Comparison of ENCODE assay signal across 1 cellular context in the genomic region with DNA sequence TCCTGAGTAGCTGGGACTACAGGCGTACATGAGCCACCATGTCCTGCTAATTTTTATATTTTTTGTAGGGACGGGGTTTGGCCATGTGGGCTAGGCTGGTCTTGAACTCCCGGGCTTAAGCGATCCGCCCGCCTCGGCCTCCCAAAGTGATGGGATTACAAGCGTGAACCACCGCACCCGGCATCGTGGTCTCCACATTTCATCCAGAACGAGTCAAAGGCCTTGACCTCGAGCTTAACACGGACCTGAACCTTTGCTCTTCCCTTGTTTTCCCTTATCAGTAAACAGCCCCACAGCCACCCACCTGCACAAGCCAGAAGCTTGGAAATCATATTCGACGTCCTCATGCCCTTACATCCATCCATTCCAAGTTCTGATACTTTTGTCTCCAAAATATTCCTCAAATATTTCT.
TF ChIP-seq lines count a peak whose summit lies in the region.

No MANE protein-coding gene starts in this region.

TF ChIP-seq in HepG2, 621 proteins besides CTCF, POLR2A, EP300 and RAD21 (continued from another document and continues in another):
- TF ChIP-seq, protein P1, sequence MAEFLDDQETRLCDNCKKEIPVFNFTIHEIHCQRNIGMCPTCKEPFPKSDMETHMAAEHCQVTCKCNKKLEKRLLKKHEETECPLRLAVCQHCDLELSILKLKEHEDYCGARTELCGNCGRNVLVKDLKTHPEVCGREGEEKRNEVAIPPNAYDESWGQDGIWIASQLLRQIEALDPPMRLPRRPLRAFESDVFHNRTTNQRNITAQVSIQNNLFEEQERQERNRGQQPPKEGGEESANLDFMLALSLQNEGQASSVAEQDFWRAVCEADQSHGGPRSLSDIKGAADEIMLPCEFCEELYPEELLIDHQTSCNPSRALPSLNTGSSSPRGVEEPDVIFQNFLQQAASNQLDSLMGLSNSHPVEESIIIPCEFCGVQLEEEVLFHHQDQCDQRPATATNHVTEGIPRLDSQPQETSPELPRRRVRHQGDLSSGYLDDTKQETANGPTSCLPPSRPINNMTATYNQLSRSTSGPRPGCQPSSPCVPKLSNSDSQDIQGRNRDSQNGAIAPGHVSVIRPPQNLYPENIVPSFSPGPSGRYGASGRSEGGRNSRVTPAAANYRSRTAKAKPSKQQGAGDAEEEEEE (CRISPR knock-in tag; IDR thresholded peaks at IDR 0.05; ENCODE audit: borderline replicate concordance): peak; percentile 92; the same call in 1 of the 2 replicates
- TF ChIP-seq POLR2AphosphoS2 (IDR thresholded peaks at IDR 0.05; ENCODE audit: low read depth, low read length): no peak
- TF ChIP-seq SYNCRIP (IDR thresholded peaks at IDR 0.05; ENCODE audit: insufficient read depth, low read depth, low read length): no peak
- 0 out of 2 replicates have a peak, but pooled peaks have one; percentile 51 for TF ChIP-seq REL (CRISPR knock-in tag; conservative IDR thresholded peaks at IDR 0.05)
- TF ChIP-seq SUZ12 (IDR thresholded peaks at IDR 0.05; ENCODE audit: low read depth, low read length): no peak
- TF ChIP-seq ZNF704 (CRISPR knock-in tag; IDR thresholded peaks at IDR 0.05; ENCODE audit: borderline replicate concordance): no peak
- peak; percentile 23; the same call in 1 of the 2 replicates for TF ChIP-seq ZNF543 (CRISPR knock-in tag; IDR thresholded peaks at IDR 0.05)
- TF ChIP-seq ZNF12 (CRISPR knock-in tag; IDR thresholded peaks at IDR 0.05): 0 out of 2 replicates have a peak, but pooled peaks have one; percentile 18
- 0 out of 2 replicates have a peak, but pooled peaks have one; percentile 5 for TF ChIP-seq SIN3A (IDR thresholded peaks at IDR 0.05; ENCODE audit: borderline replicate concordance, low read depth, low read length)
- peak; percentile 80 for TF ChIP-seq MEF2D (CRISPR knock-in tag; IDR thresholded peaks at IDR 0.05)
- 0 out of 2 replicates have a peak, but pooled peaks have one; percentile 67 for TF ChIP-seq ZNF564 (CRISPR knock-in tag; IDR thresholded peaks at IDR 0.05)
- TF ChIP-seq, protein P2, sequence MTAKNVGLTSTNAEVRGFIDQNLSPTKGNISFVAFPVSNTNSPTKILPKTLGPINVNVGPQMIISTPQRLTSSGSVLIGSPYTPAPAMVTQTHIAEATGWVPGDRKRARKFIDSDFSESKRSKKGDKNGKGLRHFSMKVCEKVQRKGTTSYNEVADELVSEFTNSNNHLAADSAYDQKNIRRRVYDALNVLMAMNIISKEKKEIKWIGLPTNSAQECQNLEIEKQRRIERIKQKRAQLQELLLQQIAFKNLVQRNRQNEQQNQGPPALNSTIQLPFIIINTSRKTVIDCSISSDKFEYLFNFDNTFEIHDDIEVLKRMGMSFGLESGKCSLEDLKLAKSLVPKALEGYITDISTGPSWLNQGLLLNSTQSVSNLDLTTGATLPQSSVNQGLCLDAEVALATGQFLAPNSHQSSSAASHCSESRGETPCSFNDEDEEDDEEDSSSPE (CRISPR knock-in tag; IDR thresholded peaks at IDR 0.05): peak; percentile 77
- no peak for TF ChIP-seq GPN1 (CRISPR knock-in tag; IDR thresholded peaks at IDR 0.05; ENCODE audit: borderline replicate concordance)
- TF ChIP-seq ZSCAN12 (CRISPR knock-in tag; IDR thresholded peaks at IDR 0.05): peak; percentile 31; the same call in 1 of the 2 replicates
- peak; percentile 71 for TF ChIP-seq ZNF256 (CRISPR knock-in tag; conservative IDR thresholded peaks at IDR 0.05)
- TF ChIP-seq PPARG (CRISPR knock-in tag; conservative IDR thresholded peaks at IDR 0.05): peak; percentile 80
- TF ChIP-seq THAP11 (CRISPR knock-in tag; IDR thresholded peaks at IDR 0.05): peak; percentile 82
- 0 out of 2 replicates have a peak, but pooled peaks have one; percentile 66 for TF ChIP-seq HBP1 (CRISPR knock-in tag; IDR thresholded peaks at IDR 0.05; ENCODE audit: low read depth)
- peak; percentile 42; the same call in 1 of the 2 replicates for TF ChIP-seq ZNF547 (CRISPR knock-in tag; IDR thresholded peaks at IDR 0.05)
- TF ChIP-seq ELK4 (CRISPR knock-in tag; IDR thresholded peaks at IDR 0.05; ENCODE audit: borderline replicate concordance): no peak
- peak; percentile 34; the same call in 1 of the 2 replicates for TF ChIP-seq HMG20B (CRISPR knock-in tag; conservative IDR thresholded peaks at IDR 0.05)
- TF ChIP-seq, protein P3, sequence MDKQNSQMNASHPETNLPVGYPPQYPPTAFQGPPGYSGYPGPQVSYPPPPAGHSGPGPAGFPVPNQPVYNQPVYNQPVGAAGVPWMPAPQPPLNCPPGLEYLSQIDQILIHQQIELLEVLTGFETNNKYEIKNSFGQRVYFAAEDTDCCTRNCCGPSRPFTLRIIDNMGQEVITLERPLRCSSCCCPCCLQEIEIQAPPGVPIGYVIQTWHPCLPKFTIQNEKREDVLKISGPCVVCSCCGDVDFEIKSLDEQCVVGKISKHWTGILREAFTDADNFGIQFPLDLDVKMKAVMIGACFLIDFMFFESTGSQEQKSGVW (CRISPR knock-in tag; IDR thresholded peaks at IDR 0.05; ENCODE audit: borderline replicate concordance): no peak
- TF ChIP-seq SETDB1 (CRISPR knock-in tag; IDR thresholded peaks at IDR 0.05; ENCODE audit: borderline replicate concordance): no peak
- TF ChIP-seq ZEB1 (IDR thresholded peaks at IDR 0.05; ENCODE audit: insufficient replicate concordance, low read depth): peak; percentile 24
- peak; percentile 87 for TF ChIP-seq SOX5 (CRISPR knock-in tag; IDR thresholded peaks at IDR 0.05; ENCODE audit: borderline replicate concordance)
- TF ChIP-seq, protein P4, sequence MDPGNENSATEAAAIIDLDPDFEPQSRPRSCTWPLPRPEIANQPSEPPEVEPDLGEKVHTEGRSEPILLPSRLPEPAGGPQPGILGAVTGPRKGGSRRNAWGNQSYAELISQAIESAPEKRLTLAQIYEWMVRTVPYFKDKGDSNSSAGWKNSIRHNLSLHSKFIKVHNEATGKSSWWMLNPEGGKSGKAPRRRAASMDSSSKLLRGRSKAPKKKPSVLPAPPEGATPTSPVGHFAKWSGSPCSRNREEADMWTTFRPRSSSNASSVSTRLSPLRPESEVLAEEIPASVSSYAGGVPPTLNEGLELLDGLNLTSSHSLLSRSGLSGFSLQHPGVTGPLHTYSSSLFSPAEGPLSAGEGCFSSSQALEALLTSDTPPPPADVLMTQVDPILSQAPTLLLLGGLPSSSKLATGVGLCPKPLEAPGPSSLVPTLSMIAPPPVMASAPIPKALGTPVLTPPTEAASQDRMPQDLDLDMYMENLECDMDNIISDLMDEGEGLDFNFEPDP (CRISPR knock-in tag; conservative IDR thresholded peaks at IDR 0.05): peak; percentile 89
- peak; percentile 57; the same call in 1 of the 2 replicates for TF ChIP-seq NFKBIZ (CRISPR knock-in tag; IDR thresholded peaks at IDR 0.05)
- peak; percentile 42; the same call in 1 of the 2 replicates for TF ChIP-seq NCOA1 (CRISPR knock-in tag; IDR thresholded peaks at IDR 0.05)
- no peak for TF ChIP-seq ZNF496 (CRISPR knock-in tag; IDR thresholded peaks at IDR 0.05; ENCODE audit: insufficient replicate concordance)
- TF ChIP-seq NFIC (IDR thresholded peaks at IDR 0.05; ENCODE audit: low read length): peak; percentile 69; the same call in 1 of the 2 replicates
- TF ChIP-seq ARNT (IDR thresholded peaks at IDR 0.05): no peak
- 0 out of 2 replicates have a peak, but pooled peaks have one; percentile 63 for TF ChIP-seq NR1H2 (CRISPR knock-in tag; IDR thresholded peaks at IDR 0.05; ENCODE audit: borderline replicate concordance, low read depth)
- peak; percentile 39; the same call in 1 of the 2 replicates for TF ChIP-seq ZFX (CRISPR knock-in tag; IDR thresholded peaks at IDR 0.05; ENCODE audit: low read depth)
- peak; percentile 89 for TF ChIP-seq MIXL1 (CRISPR knock-in tag; IDR thresholded peaks at IDR 0.05)
- no peak for TF ChIP-seq ZNF234 (CRISPR knock-in tag; conservative IDR thresholded peaks at IDR 0.05)
- TF ChIP-seq SP140L (CRISPR knock-in tag; IDR thresholded peaks at IDR 0.05; ENCODE audit: borderline replicate concordance): no peak
- TF ChIP-seq HNF1A (IDR thresholded peaks at IDR 0.05; ENCODE audit: low read depth): 0 out of 2 replicates have a peak, but pooled peaks have one; percentile 18
- peak; percentile 31; the same call in 1 of the 2 replicates for TF ChIP-seq HNF1A (CRISPR knock-in tag; IDR thresholded peaks at IDR 0.05; ENCODE audit: borderline replicate concordance)
- no peak for TF ChIP-seq ZNF570 (CRISPR knock-in tag; IDR thresholded peaks at IDR 0.05; ENCODE audit: borderline replicate concordance)
- TF ChIP-seq, protein P5, sequence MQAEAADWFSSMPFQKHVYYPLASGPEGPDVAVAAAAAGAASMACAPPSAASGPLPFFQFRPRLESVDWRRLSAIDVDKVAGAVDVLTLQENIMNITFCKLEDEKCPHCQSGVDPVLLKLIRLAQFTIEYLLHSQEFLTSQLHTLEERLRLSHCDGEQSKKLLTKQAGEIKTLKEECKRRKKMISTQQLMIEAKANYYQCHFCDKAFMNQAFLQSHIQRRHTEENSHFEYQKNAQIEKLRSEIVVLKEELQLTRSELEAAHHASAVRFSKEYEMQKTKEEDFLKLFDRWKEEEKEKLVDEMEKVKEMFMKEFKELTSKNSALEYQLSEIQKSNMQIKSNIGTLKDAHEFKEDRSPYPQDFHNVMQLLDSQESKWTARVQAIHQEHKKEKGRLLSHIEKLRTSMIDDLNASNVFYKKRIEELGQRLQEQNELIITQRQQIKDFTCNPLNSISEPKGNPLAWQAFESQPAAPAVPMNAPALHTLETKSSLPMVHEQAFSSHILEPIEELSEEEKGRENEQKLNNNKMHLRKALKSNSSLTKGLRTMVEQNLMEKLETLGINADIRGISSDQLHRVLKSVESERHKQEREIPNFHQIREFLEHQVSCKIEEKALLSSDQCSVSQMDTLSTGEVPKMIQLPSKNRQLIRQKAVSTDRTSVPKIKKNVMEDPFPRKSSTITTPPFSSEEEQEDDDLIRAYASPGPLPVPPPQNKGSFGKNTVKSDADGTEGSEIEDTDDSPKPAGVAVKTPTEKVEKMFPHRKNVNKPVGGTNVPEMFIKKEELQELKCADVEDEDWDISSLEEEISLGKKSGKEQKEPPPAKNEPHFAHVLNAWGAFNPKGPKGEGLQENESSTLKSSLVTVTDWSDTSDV (CRISPR knock-in tag; IDR thresholded peaks at IDR 0.05): peak; percentile 70; the same call in 1 of the 2 replicates
- TF ChIP-seq NFE2L1 (CRISPR knock-in tag; IDR thresholded peaks at IDR 0.05; ENCODE audit: borderline replicate concordance): no peak
- TF ChIP-seq ZNF230 (CRISPR knock-in tag; IDR thresholded peaks at IDR 0.05): no peak
- TF ChIP-seq KAT7 (CRISPR knock-in tag; IDR thresholded peaks at IDR 0.05; ENCODE audit: borderline replicate concordance): no peak
- TF ChIP-seq ARID2 (CRISPR knock-in tag; IDR thresholded peaks at IDR 0.05; ENCODE audit: borderline replicate concordance): no peak
- TF ChIP-seq ZNF274 (CRISPR knock-in tag; IDR thresholded peaks at IDR 0.05): 0 out of 2 replicates have a peak, but pooled peaks have one; percentile 49
- TF ChIP-seq TBL1XR1 (IDR thresholded peaks at IDR 0.05; ENCODE audit: borderline replicate concordance, low read length, partially characterized antibody): no peak
- TF ChIP-seq ZNF225 (CRISPR knock-in tag; IDR thresholded peaks at IDR 0.05): no peak
